13 cellular contexts compared by ENCODE assay signal in genomic region chr7:47361229-47361628, GRCh38.
A peak's percentile ranks its signal among the peaks of the same experiment; 100 is the strongest.
DNase-seq lines count a peak whose midpoint lies in the region; ATAC-seq and TF ChIP-seq lines count a peak whose summit lies in the region.
"Had no signal": no experiment of that assay in that cellular context is flagged by ENCODE, and none has a peak within 500 bp of the region (broad histone marks: within the 10 kb centered on the region; RNA-seq: fewer than 3 reads in every experiment).

No MANE protein-coding gene starts in this region.

- peak; percentile 41 to 57 for ATAC-seq in left cardiac atrium
- ATAC-seq: pancreas had no signal

- peak; percentile 29 for DNase-seq in G401 (ENCODE audit: low spot score)
- DNase-seq in SJSA1 (ENCODE audit: low read depth in 1 of 2, low spot score in 2 of 2), result no peak
- DNase-seq in left cardiac atrium, result no peak
- peak; percentile 13 for DNase-seq in stomach
- DNase-seq in activated CD8-positive, alpha-beta memory T cell treated with anti-CD3 and anti-CD28 coated beads for 24 hours, result no peak
- no peak for DNase-seq in NCI-H1436 treated with DMSO at 0.1 percent for 48 hours (lab: John Stamatoyannopoulos, UW)
- DNase-seq in NCI-H1436 (lab: John Stamatoyannopoulos, UW), result no peak
- DNase-seq: activated B cell treated with CpG ODN at 0.5 μM for 24 hours; activated naive CD8-positive, alpha-beta T cell treated with anti-CD3 and anti-CD28 coated beads, Interleukin-2, amount 10 ng/mL, durations not matched to agents 7 days and 5 days; NCI-H2171 treated with DMSO at 0.1 percent for 48 hours; pancreas; sigmoid colon had no signal

- no peak for TF ChIP-seq EP300 in stomach (IDR thresholded peaks at IDR 0.05)

- H3K9me3 ChIP-seq in SJSA1 (replicated peaks) (no peaks in the 10 kb centered on the region; the same call in 1 of the 2 replicates), stomach (no peaks in the 10 kb centered on the region)
- H3K9me3 ChIP-seq: pancreas, sigmoid colon had no signal

- TF ChIP-seq CTCF in stomach (IDR thresholded peaks at IDR 0.05), result no peak

- H3K4me3 ChIP-seq in SJSA1, result no peak overlapping the region
- H3K4me3 ChIP-seq in stomach, result no peak overlapping the region
- H3K4me3 ChIP-seq: hepatocyte, pancreas, sigmoid colon had no signal

- no peaks in the 10 kb centered on the region for H3K27me3 ChIP-seq in SJSA1 (replicated peaks)
- H3K27me3 ChIP-seq in stomach, result no peaks in the 10 kb centered on the region
- H3K27me3 ChIP-seq: hepatocyte, pancreas, sigmoid colon had no signal

- WGBS in stomach, 5 donors, result 78 to 93% (median 87%) methylated on average over 5 of the region's 5 CpGs

- peaks cover 36% of the 10 kb centered on the region for H3K36me3 ChIP-seq in SJSA1
- peaks cover 0 to 30% (median 23%) of the 10 kb centered on the region in 4 donors for H3K36me3 ChIP-seq in stomach
- H3K36me3 ChIP-seq: sigmoid colon had no signal

- no peak for TF ChIP-seq POLR2A in stomach (IDR thresholded peaks at IDR 0.05)

- in situ Hi-C loops in G401 (cut with HindIII; ENCODE audit: low sequenced_read_pairs), result no loop called here

- intact Hi-C loops in left cardiac atrium (cut with DNase I), result no loop called here
- intact Hi-C loops in stomach (cut with DNase I; ENCODE audit: low total_unique reads), result no loop called here

- H3K4me1 ChIP-seq in SJSA1 (replicated peaks) (peaks cover 15% of the 10 kb centered on the region), stomach (peaks cover 1 to 35% (median 7%) of the 10 kb centered on the region in 4 donors)

- H3K27ac ChIP-seq in SJSA1, result peak overlapping the region; percentile 10; the same call in 1 of the 2 replicates
- no peak overlapping the region for H3K27ac ChIP-seq in stomach
- H3K27ac ChIP-seq: hepatocyte, pancreas, sigmoid colon had no signal

Comparison
In these comparisons a context has a peak if more than half of its experiments do, and no peak if none do; other contexts are left out.
1. DNase-seq: peak in G401 (single experiment) and stomach (single experiment); none in SJSA1 (0 of 2), left cardiac atrium (single experiment), activated CD8-positive, alpha-beta memory T cell treated with anti-CD3 and anti-CD28 coated beads for 24 hours (single experiment), NCI-H1436 treated with DMSO at 0.1 percent for 48 hours (single experiment) and NCI-H1436 (single experiment).